In genomic region chr11:115324569-115325432, GRCh38 we compare ENCODE assay signal across 8 cellular contexts.
DNase-seq lines count a peak whose midpoint lies in the region; ATAC-seq and TF ChIP-seq lines count a peak whose summit lies in the region.

No MANE protein-coding gene starts in this region.

- H3K9me3 Mint-ChIP-seq in chondrocyte (ENCODE audit: low read depth), result no peaks in the 10 kb centered on the region

- no peak overlapping the region for H3K4me3 Mint-ChIP-seq in chondrocyte (ENCODE audit: unreplicated experiment)

- POLR2A ChIA-PET in PC-9 (lab: Charles Lee; ENCODE audit: unreplicated experiment), result no interaction called here

- H3K27ac Mint-ChIP-seq in chondrocyte (ENCODE audit: unreplicated experiment), result no peak overlapping the region

- H3K27me3 ChIP-seq in DOHH2 (ENCODE audit: control insufficient read depth, low read length) (no peaks in the 10 kb centered on the region), PC-9 (ENCODE audit: insufficient read depth, low read depth) (0 out of 2 replicates have a peak, but pooled peaks cover 4% of the 10 kb centered on the region), thyroid gland (no peaks in the 10 kb centered on the region)

- H2AFZ ChIP-seq in PC-9, result no peak overlapping the region

- CTCF ChIA-PET in PC-9 (lab: Charles Lee), result no interaction called here

- H3K4me1 Mint-ChIP-seq in chondrocyte (ENCODE audit: low read depth), result peaks cover 7% of the 10 kb centered on the region

- TF ChIP-seq POLR2A in thyroid gland (IDR thresholded peaks at IDR 0.05), result no peak

- no peaks in the 10 kb centered on the region for H3K9me2 ChIP-seq in DOHH2 (replicated peaks; ENCODE audit: control insufficient read depth, low read length)
- H3K9me2 ChIP-seq in PC-9 (ENCODE audit: insufficient read depth), result no peaks in the 10 kb centered on the region

- no peak overlapping the region for H3K27ac ChIP-seq in DOHH2 (ENCODE audit: low read depth, low read length)
- H3K27ac ChIP-seq in PC-9, result no peak overlapping the region
- peak overlapping the region in 2 of 3 donors; percentile 51 to 63 for H3K27ac ChIP-seq in thyroid gland

- H3K4me3 ChIP-seq in DOHH2 (ENCODE audit: low read length), result no peak overlapping the region
- no peak overlapping the region for H3K4me3 ChIP-seq in LNCaP clone FGC (ENCODE audit: low read depth, low read length)
- H3K4me3 ChIP-seq in PC-9, result no peak overlapping the region
- no peak overlapping the region for H3K4me3 ChIP-seq in thyroid gland (replicated peaks in 1 of 3)

- H4K20me1 ChIP-seq in DOHH2 (ENCODE audit: control insufficient read depth, insufficient read depth, low read depth, low read length) (no peaks in the 10 kb centered on the region), PC-9 (ENCODE audit: insufficient read depth) (0 out of 2 replicates have a peak, but pooled peaks cover 4% of the 10 kb centered on the region)

- DNase-seq in LNCaP clone FGC (ENCODE audit: low read depth), result peak; percentile 47
- DNase-seq in PC-9, result peak; percentile 1 to 47
- DNase-seq in chondrocyte (ENCODE audit: low spot score), result no peak
- DNase-seq in left kidney (ENCODE audit: low read depth, low spot score), result peak; percentile 90
- peak; percentile 29 to 40 for DNase-seq in thyroid gland

- H3K27me3 Mint-ChIP-seq in chondrocyte (ENCODE audit: low read depth), result no peaks in the 10 kb centered on the region

- peak; percentile 55 for ATAC-seq in GM21447 (IDR thresholded peaks at IDR 0.05; ENCODE audit: unreplicated experiment)
- no peak for ATAC-seq in HG03457 (IDR thresholded peaks at IDR 0.05; ENCODE audit: unreplicated experiment)

- no peaks in the 10 kb centered on the region for H3F3A ChIP-seq in DOHH2 (ENCODE audit: control insufficient read depth, insufficient read depth)
- no peaks in the 10 kb centered on the region for H3F3A ChIP-seq in PC-9 (ENCODE audit: insufficient read depth, low read depth)

- intact Hi-C loops in PC-9 (cut with micrococcal nuclease; ENCODE audit: unreplicated experiment), result loop anchor here (10.0 kb wide), 1 partner anchor 950 kb away; no protein-coding TSS in a partner anchor
- intact Hi-C loops in thyroid gland (cut with DNase I), result loop anchor here (10.0 kb wide), 1 partner anchor 950 kb away; no protein-coding TSS in a partner anchor

- no peaks in the 10 kb centered on the region for H3K9me3 ChIP-seq in DOHH2 (ENCODE audit: control insufficient read depth, insufficient read depth, low read length)
- H3K9me3 ChIP-seq in PC-9 (ENCODE audit: insufficient read depth, low read depth), result no peaks in the 10 kb centered on the region
- no peaks in the 10 kb centered on the region for H3K9me3 ChIP-seq in thyroid gland

- TF ChIP-seq CTCF in DOHH2 (IDR thresholded peaks at IDR 0.05; ENCODE audit: low read depth, low read length, poor library complexity, severe bottlenecking) (peak; percentile 79), LNCaP clone FGC (IDR thresholded peaks at IDR 0.05; ENCODE audit: control insufficient read depth, extremely low read depth, insufficient read depth) (peak; percentile 83), PC-9 (conservative IDR thresholded peaks at IDR 0.05) (peak; percentile 78), chondrocyte (IDR thresholded peaks at IDR 0.05) (peak; percentile 97), thyroid gland (IDR thresholded peaks at IDR 0.05) (peak; percentile 34 to 87 (median 82))

- H3K36me3 ChIP-seq in DOHH2 (ENCODE audit: control insufficient read depth, low read length), result no peaks in the 10 kb centered on the region
- no peaks in the 10 kb centered on the region for H3K36me3 ChIP-seq in PC-9 (ENCODE audit: low read depth)
- H3K36me3 ChIP-seq in thyroid gland, result no peaks in the 10 kb centered on the region

- H3K79me2 ChIP-seq in DOHH2 (ENCODE audit: control insufficient read depth, low read length) (no peaks in the 10 kb centered on the region), PC-9 (ENCODE audit: low read depth) (no peaks in the 10 kb centered on the region)

- no peaks in the 10 kb centered on the region for H3K36me3 Mint-ChIP-seq in chondrocyte (ENCODE audit: low read depth)

- no peaks in the 10 kb centered on the region for H3K4me1 ChIP-seq in DOHH2 (ENCODE audit: control insufficient read depth, low read length)
- H3K4me1 ChIP-seq in PC-9 (replicated peaks; ENCODE audit: insufficient read depth), result no peaks in the 10 kb centered on the region
- peaks cover 16 to 22% of the 10 kb centered on the region in 2 donors for H3K4me1 ChIP-seq in thyroid gland

- no TSS peak for BruUV-seq in PC-9 (replicated peaks; lab: Mats Ljungman, UMichigan)

- WGBS in thyroid gland, 2 donors, result 54 to 56% methylated on average over 12 of the region's 12 CpGs

- H3K4me2 ChIP-seq in DOHH2 (ENCODE audit: low read length) (no peak overlapping the region), PC-9 (peak overlapping the region; percentile 24; the same call in 1 of the 2 replicates)

Comparison
In these comparisons a context has a peak if more than half of its experiments do, and no peak if none do; other contexts are left out.
1. H3K27ac ChIP-seq: peak in thyroid gland (2 of 3); none in DOHH2 (single experiment) and PC-9 (single experiment).
2. Peak in every context shown above with its lines, with median percentiles within 50 percentile points of each other: CTCF ChIP-seq.